ENCODE assay signal across 11 cellular contexts in genomic region chr7:111558948-111559347, GRCh38. TPM values are rescaled to one million over a fixed set of nuclear protein-coding genes. Genes with fewer than 3 reads are reported as not detected.
DNase-seq lines count a peak whose midpoint lies in the region; ATAC-seq and TF ChIP-seq lines count a peak whose summit lies in the region.
"Had no signal": no experiment of that assay in that cellular context is flagged by ENCODE, and none has a peak within 500 bp of the region (broad histone marks: within the 10 kb centered on the region; RNA-seq: fewer than 3 reads in every experiment).

No MANE protein-coding gene starts in this region.

- peak overlapping the region; percentile 17 for H3K4me3 Mint-ChIP-seq in activated naive CD4-positive, alpha-beta T cell treated with anti-CD3 and anti-CD28 coated beads, Interleukin-2, amount 50 U/mL, for 24 hours
- no peak overlapping the region for H3K4me3 Mint-ChIP-seq in activated T-helper 2 cell treated with anti-CD3 and anti-CD28 coated beads, Interferon-gamma antibody, Interleukin-2, Interleukin-4, amounts not matched to agents 10 μg/mL and 5 μg/mL and 100 μg/mL, durations not matched to agents 14 hours and 24 hours and 36 hours (ENCODE audit: low read depth)

- H2AFZ ChIP-seq in KMS-11 (ENCODE audit: low read depth): no peak overlapping the region

- intact Hi-C loops in activated T-helper 2 cell treated with anti-CD3 and anti-CD28 coated beads, Interferon-gamma antibody, Interleukin-2, Interleukin-4, amounts not matched to agents 10 μg/mL and 5 μg/mL and 100 μg/mL, durations not matched to agents 14 hours and 24 hours and 36 hours (cut with micrococcal nuclease): loop anchor here (5.0 kb wide), 1 partner anchor 422 kb away; no protein-coding TSS in a partner anchor

- H3K9ac ChIP-seq in KMS-11: peak overlapping the region; percentile 19; the same call in 1 of the 2 replicates

- H3K4me2 ChIP-seq in KMS-11: peak overlapping the region; percentile 91

- H3K4me3 ChIP-seq in KMS-11 (IDR thresholded peaks at IDR 0.05; ENCODE audit: insufficient read depth, low read depth, low read length): no peak overlapping the region
- H3K4me3 ChIP-seq: esophagus squamous epithelium had no signal

- no peaks in the 10 kb centered on the region for H4K20me1 ChIP-seq in KMS-11 (ENCODE audit: insufficient read depth)

- H3K27me3 Mint-ChIP-seq in activated naive CD4-positive, alpha-beta T cell treated with anti-CD3 and anti-CD28 coated beads, Interleukin-2, amount 50 U/mL, for 24 hours: no peaks in the 10 kb centered on the region
- no peaks in the 10 kb centered on the region for H3K27me3 Mint-ChIP-seq in activated T-helper 2 cell treated with anti-CD3 and anti-CD28 coated beads, Interferon-gamma antibody, Interleukin-2, Interleukin-4, amounts not matched to agents 10 μg/mL and 5 μg/mL and 100 μg/mL, durations not matched to agents 14 hours and 24 hours and 36 hours (ENCODE audit: low read depth)

- peaks cover 50% of the 10 kb centered on the region for H3K4me1 Mint-ChIP-seq in activated naive CD4-positive, alpha-beta T cell treated with anti-CD3 and anti-CD28 coated beads, Interleukin-2, amount 50 U/mL, for 24 hours
- peaks cover 31% of the 10 kb centered on the region for H3K4me1 Mint-ChIP-seq in activated T-helper 2 cell treated with anti-CD3 and anti-CD28 coated beads, Interferon-gamma antibody, Interleukin-2, Interleukin-4, amounts not matched to agents 10 μg/mL and 5 μg/mL and 100 μg/mL, durations not matched to agents 14 hours and 24 hours and 36 hours (ENCODE audit: low read depth)

- no peaks in the 10 kb centered on the region for H3K27me3 ChIP-seq in KMS-11 (ENCODE audit: insufficient read depth, low read depth)
- H3K27me3 ChIP-seq: esophagus squamous epithelium had no signal

- no peaks in the 10 kb centered on the region for H3K36me3 ChIP-seq in KMS-11 (ENCODE audit: insufficient read depth)

- no peak overlapping the region for H3K27ac Mint-ChIP-seq in activated naive CD4-positive, alpha-beta T cell treated with anti-CD3 and anti-CD28 coated beads, Interleukin-2, amount 50 U/mL, for 24 hours
- no peak overlapping the region for H3K27ac Mint-ChIP-seq in activated T-helper 2 cell treated with anti-CD3 and anti-CD28 coated beads, Interferon-gamma antibody, Interleukin-2, Interleukin-4, amounts not matched to agents 10 μg/mL and 5 μg/mL and 100 μg/mL, durations not matched to agents 14 hours and 24 hours and 36 hours

- TF ChIP-seq CTCF in KMS-11 (conservative IDR thresholded peaks at IDR 0.05; ENCODE audit: low read depth, low read length): no peak

- no peak for DNase-seq in activated naive CD4-positive, alpha-beta T cell (lab: John Stamatoyannopoulos, UW)
- DNase-seq in stromal cell of bone marrow (ENCODE audit: low read depth) (peak; percentile 4), NCI-H1930 (lab: John Stamatoyannopoulos, UW) (no peak), HT-29 (ENCODE audit: low spot score) (no peak)
- no peak for DNase-seq in activated T-helper 2 cell treated with anti-CD3 and anti-CD28 coated beads, Interferon-gamma antibody, Interleukin-2, Interleukin-4, amounts not matched to agents 10 μg/mL and 5 μg/mL and 100 μg/mL, durations not matched to agents 14 hours and 24 hours and 36 hours (ENCODE audit: low spot score)
- DNase-seq: ACHN, esophagus squamous epithelium, NCI-H146 had no signal

- peaks cover 59% of the 10 kb centered on the region for H3K4me1 ChIP-seq in KMS-11 (ENCODE audit: low read depth, poor library complexity, severe bottlenecking)

- no peaks in the 10 kb centered on the region for H3K9me3 Mint-ChIP-seq in activated naive CD4-positive, alpha-beta T cell treated with anti-CD3 and anti-CD28 coated beads, Interleukin-2, amount 50 U/mL, for 24 hours
- no peaks in the 10 kb centered on the region for H3K9me3 Mint-ChIP-seq in activated T-helper 2 cell treated with anti-CD3 and anti-CD28 coated beads, Interferon-gamma antibody, Interleukin-2, Interleukin-4, amounts not matched to agents 10 μg/mL and 5 μg/mL and 100 μg/mL, durations not matched to agents 14 hours and 24 hours and 36 hours

- H3K36me3 Mint-ChIP-seq in activated naive CD4-positive, alpha-beta T cell treated with anti-CD3 and anti-CD28 coated beads, Interleukin-2, amount 50 U/mL, for 24 hours: peaks cover 26% of the 10 kb centered on the region
- peaks cover 42% of the 10 kb centered on the region for H3K36me3 Mint-ChIP-seq in activated T-helper 2 cell treated with anti-CD3 and anti-CD28 coated beads, Interferon-gamma antibody, Interleukin-2, Interleukin-4, amounts not matched to agents 10 μg/mL and 5 μg/mL and 100 μg/mL, durations not matched to agents 14 hours and 24 hours and 36 hours (ENCODE audit: low read depth)

- H3K27ac ChIP-seq in KMS-11: peak overlapping the region; percentile 59
- H3K27ac ChIP-seq: esophagus squamous epithelium had no signal

- ATAC-seq in HG02798 (IDR thresholded peaks at IDR 0.05; ENCODE audit: poor library complexity, unreplicated experiment): peak; percentile 64

- peaks cover 20% of the 10 kb centered on the region; the same call in 1 of the 2 replicates for H3K79me2 ChIP-seq in KMS-11 (ENCODE audit: insufficient read depth, low read depth)

RNA-seq across cellular contexts. Expression of gene IMMP2L, which starts 3.3 kb away (rescaled TPM):
- total RNA-seq in HT-29 (2014; rRNA removed; shearing (Covaris generic)): 5.3 and 8.2 TPM in 2 replicates
- total RNA-seq in activated T-helper 2 cell treated with anti-CD3 and anti-CD28 coated beads, Interferon-gamma antibody, Interleukin-2, Interleukin-4, amounts not matched to agents 10 μg/mL and 5 μg/mL and 100 μg/mL, durations not matched to agents 14 hours and 24 hours and 36 hours: 12.4 and 20.0 TPM in 2 replicates
